Comparison of ENCODE assay signal across 21 cellular contexts in the genomic region with DNA sequence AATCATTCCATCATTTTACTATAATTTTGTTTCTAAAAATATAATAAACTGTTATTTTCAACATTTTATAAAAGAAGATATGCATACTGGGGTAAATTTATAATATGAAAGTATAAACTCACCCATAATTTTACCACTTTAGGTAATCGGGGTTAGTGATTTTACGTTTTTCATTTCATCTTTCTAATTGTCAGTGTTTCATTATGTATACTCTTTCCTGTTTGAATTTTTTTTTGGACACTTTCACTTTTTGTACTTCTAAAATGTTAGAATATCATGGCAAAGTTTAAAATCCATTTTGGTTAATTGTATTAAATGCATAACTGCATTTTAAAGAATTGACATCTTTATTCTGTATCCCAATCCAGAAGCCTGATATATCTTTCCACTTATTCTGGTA.
"Had no signal": no experiment of that assay in that cellular context is flagged by ENCODE, and none has a peak within 500 bp of the region (broad histone marks: within the 10 kb centered on the region; RNA-seq: fewer than 3 reads in every experiment).

No MANE protein-coding gene starts in this region.

- H3K27ac ChIP-seq: epithelial cell of prostate, esophagus muscularis mucosa, gastroesophageal sphincter, left ventricle myocardium inferior, lower lobe of right lung, right atrium auricular region, sigmoid colon, skin epidermis, suprapubic skin, thyroid gland had no signal

- FAIRE-seq: keratinocyte, urothelium cell line had no signal

- H3K4me1 ChIP-seq: gastroesophageal sphincter, left ventricle myocardium inferior, lower lobe of right lung, right atrium auricular region, sigmoid colon, suprapubic skin, thyroid gland had no signal

- H3K9me3 ChIP-seq: esophagus muscularis mucosa, gastroesophageal sphincter, lower lobe of right lung, sigmoid colon, suprapubic skin, thyroid gland had no signal

- H3K27me3 ChIP-seq: esophagus muscularis mucosa, gastroesophageal sphincter, right atrium auricular region, sigmoid colon, suprapubic skin, thyroid gland had no signal

- DNase-seq: effector memory CD8-positive, alpha-beta T cell; glutamatergic neuron; immature natural killer cell; left cardiac atrium; left ventricle myocardium inferior; lower lobe of right lung; natural killer cell; sigmoid colon; stimulated activated CD4-positive, alpha-beta T cell treated with anti-CD3 and anti-CD28 coated beads, Interleukin-12 subunit alpha, Interleukin-12 subunit beta, amount 100 ng/mL, for 4 hours; stimulated activated CD8-positive, alpha-beta memory T cell treated with anti-CD3 and anti-CD28 coated beads, Interleukin-4, amount 100 ng/mL, for 48 hours; stimulated activated naive CD8-positive, alpha-beta T cell treated with anti-CD3 and anti-CD28 coated beads, Interleukin-15, Interleukin-2, amounts not matched to agents 100 U/mL and 50 U/mL, for 24 hours; thyroid gland had no signal

- H3K4me3 ChIP-seq: esophagus muscularis mucosa, gastroesophageal sphincter, left ventricle myocardium inferior, lower lobe of right lung, right atrium auricular region, sigmoid colon, skin epidermis, suprapubic skin, thyroid gland had no signal

- H3K36me3 ChIP-seq: gastroesophageal sphincter, left ventricle myocardium inferior, lower lobe of right lung, right atrium auricular region, sigmoid colon, suprapubic skin, thyroid gland had no signal

- ATAC-seq: effector memory CD8-positive, alpha-beta T cell; gastroesophageal sphincter; left cardiac atrium; lower lobe of right lung; natural killer cell; stimulated activated effector memory CD8-positive, alpha-beta T cell treated with anti-CD3 and anti-CD28 coated beads, Interleukin-12 subunit alpha, Interleukin-12 subunit beta, amount 100 ng/mL, for 72 hours; stimulated activated naive CD8-positive, alpha-beta T cell treated with anti-CD3 and anti-CD28 coated beads, Interleukin-15, Interleukin-2, amounts not matched to agents 100 U/mL and 50 U/mL, for 24 hours had no signal
